ENCODE assay signal across 8 cellular contexts in the genomic region with DNA sequence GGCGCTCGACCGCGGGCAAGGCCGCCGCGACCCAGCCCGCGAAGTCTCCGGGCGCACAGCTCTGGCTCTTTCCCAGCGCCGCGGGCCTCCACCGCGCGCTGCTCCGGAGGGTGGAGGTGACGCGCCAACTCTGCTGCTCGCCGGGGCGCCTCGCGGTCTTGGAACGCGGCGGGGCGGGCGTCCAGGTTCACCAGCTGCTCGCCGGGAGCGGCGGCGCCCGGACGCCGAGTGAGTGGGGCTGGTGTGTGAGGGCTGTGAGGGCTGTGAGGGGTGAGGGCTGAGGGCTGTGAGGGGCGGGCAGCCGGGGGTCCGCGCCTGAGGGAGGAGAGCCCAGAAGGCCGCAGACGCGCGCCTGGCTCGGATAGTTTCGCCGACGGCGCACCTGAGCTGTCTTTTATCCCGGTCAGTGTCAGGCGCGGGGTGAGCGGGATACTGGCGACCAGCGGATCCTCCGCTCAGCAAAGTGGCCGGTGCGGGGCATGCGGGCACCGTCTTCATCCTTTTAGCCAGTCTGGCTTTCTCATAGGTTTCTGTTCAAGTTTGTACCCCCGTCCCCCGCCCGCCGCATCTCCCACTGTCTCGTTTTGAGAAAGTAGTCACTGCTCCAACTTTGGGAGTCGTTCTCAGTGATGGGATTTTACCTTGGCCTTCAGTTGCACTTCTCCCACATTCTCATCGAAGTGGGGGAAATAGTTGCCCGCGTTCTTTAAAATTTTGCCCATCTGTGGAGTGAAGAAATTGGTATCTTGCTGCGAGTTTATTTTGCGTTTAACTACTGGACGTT. TPM values are rescaled to one million over a fixed set of nuclear protein-coding genes. Genes with fewer than 3 reads are reported as not detected.
DNase-seq lines count a peak whose midpoint lies in the region; ATAC-seq and TF ChIP-seq lines count a peak whose summit lies in the region.

No MANE protein-coding gene starts in this region.

- H3K36me3 ChIP-seq in KMS-11 (ENCODE audit: insufficient read depth) (no peaks in the 10 kb centered on the region), heart left ventricle (peaks cover 0 to 8% (median 0%) of the 10 kb centered on the region in 9 donors)

- H3K27me3 ChIP-seq in KMS-11 (ENCODE audit: insufficient read depth, low read depth), result no peaks in the 10 kb centered on the region
- no peaks in the 10 kb centered on the region for H3K27me3 ChIP-seq in heart left ventricle

- intact Hi-C loops in heart left ventricle (cut with DNase I), result loop anchor here (2.0 to 10.0 kb wide), 13 partner anchors 57 to 240 kb away; partner anchors contain the start of genes HERC6 (in 6 of the 10), PPM1K (in 6 of the 10) and PYURF (in 1 of the 10)
- intact Hi-C loops in posterior cingulate gyrus (cut with DNase I), result loop anchor here (1.0 to 5.0 kb wide), 4 partner anchors 60 to 238 kb away; partner anchors contain the start of genes HERC6 and PPM1K

- 4 to 18% (median 6%) methylated on average over 23 to 74 of the region's 74 CpGs for WGBS in heart left ventricle, 4 donors

- H3K9ac ChIP-seq in KMS-11, result peak overlapping the region; percentile 71

- TF ChIP-seq POLR2A in heart left ventricle (IDR thresholded peaks at IDR 0.05), result no peak

- no peaks in the 10 kb centered on the region for H4K20me1 ChIP-seq in KMS-11 (ENCODE audit: insufficient read depth)

- peak; percentile 40 for DNase-seq in activated T-helper 9 cell treated with anti-CD3 and anti-CD28 coated beads, Interleukin-2, amount 50 U/mL, for 16 hours (ENCODE audit: low read depth)
- peak; percentile 42 to 74 (median 50) for DNase-seq in heart left ventricle
- peak in 8 of 10 donors; percentile 4 to 82 (median 28) for DNase-seq in posterior cingulate gyrus
- no peak for DNase-seq in NCI-H524 treated with DMSO at 0.1 percent for 48 hours (lab: John Stamatoyannopoulos, UW)
- no peak for DNase-seq in cerebellar cortex (ENCODE audit: low spot score)

- H3K4me2 ChIP-seq in KMS-11, result peak overlapping the region; percentile 56; the same call in 1 of the 2 replicates

- no peaks in the 10 kb centered on the region for H3K9me3 ChIP-seq in heart left ventricle

- H3K79me2 ChIP-seq in KMS-11 (ENCODE audit: insufficient read depth, low read depth), result no peaks in the 10 kb centered on the region

- peak overlapping the region; percentile 69 for H3K4me3 ChIP-seq in GM08714 (ENCODE audit: low read length)
- H3K4me3 ChIP-seq in KMS-11 (IDR thresholded peaks at IDR 0.05; ENCODE audit: insufficient read depth, low read depth, low read length), result peak overlapping the region; percentile 59
- H3K4me3 ChIP-seq in heart left ventricle, result peak overlapping the region; percentile 52 to 92 (median 73)

- TF ChIP-seq CTCF in KMS-11 (conservative IDR thresholded peaks at IDR 0.05; ENCODE audit: low read depth, low read length), result no peak
- no peak for TF ChIP-seq CTCF in heart left ventricle (IDR thresholded peaks at IDR 0.05)

- peak overlapping the region; percentile 98 for H2AFZ ChIP-seq in KMS-11 (ENCODE audit: low read depth)

- ATAC-seq in GM21723 (IDR thresholded peaks at IDR 0.05; ENCODE audit: unreplicated experiment) (peak; percentile 46), heart left ventricle (peak in 3 of 4 donors; percentile 20 to 72 (median 67))

- H3K27ac ChIP-seq in KMS-11, result peak overlapping the region; percentile 51; the same call in 1 of the 2 replicates
- H3K27ac ChIP-seq in heart left ventricle, result peak overlapping the region in 11 of 12 donors; percentile 48 to 85 (median 73)

- H3K4me1 ChIP-seq in KMS-11 (ENCODE audit: low read depth, poor library complexity, severe bottlenecking) (no peaks in the 10 kb centered on the region), heart left ventricle (peaks cover 0 to 25% (median 5%) of the 10 kb centered on the region in 12 donors)

RNA-seq across cellular contexts. Expression of gene HERC5, which starts 0.6 kb away (rescaled TPM):
- 1 to 10 TPM in 8 of 9 donors, under 1 TPM in 1; 0.88 to 5.5 (median 2.3) TPM for total RNA-seq in heart left ventricle
- 1 to 10 TPM; 1.0 to 1.4 TPM for polyA plus RNA-seq in heart left ventricle

Comparison
In these comparisons a context has a peak if more than half of its experiments do, and no peak if none do; other contexts are left out.
1. DNase-seq: peak in activated T-helper 9 cell treated with anti-CD3 and anti-CD28 coated beads, Interleukin-2, amount 50 U/mL, for 16 hours (single experiment), heart left ventricle (5 of 5) and posterior cingulate gyrus (8 of 10); none in NCI-H524 treated with DMSO at 0.1 percent for 48 hours (single experiment) and cerebellar cortex (single experiment).
2. Peak in every context shown above with its lines, with median percentiles within 50 percentile points of each other: H3K4me3 ChIP-seq.